ENCODE assay signal across 8 cellular contexts in genomic region chr10:119305860-119306513, GRCh38.
DNase-seq lines count a peak whose midpoint lies in the region; ATAC-seq and TF ChIP-seq lines count a peak whose summit lies in the region.

No MANE protein-coding gene starts in this region.

- peak overlapping the region; percentile 77 to 84 (median 79) for H3K4me3 Mint-ChIP-seq in immature natural killer cell

- H4K20me1 ChIP-seq in BLaER1 (peaks cover 15% of the 10 kb centered on the region; the same call in 1 of the 2 replicates), SK-N-SH (ENCODE audit: insufficient read depth) (no peaks in the 10 kb centered on the region)

- H3K9me2 ChIP-seq in SK-N-SH = no peaks in the 10 kb centered on the region

- H3K36me3 Mint-ChIP-seq in immature natural killer cell = peaks cover 0 to 4% (median 4%) of the 10 kb centered on the region in 3 donors

- CTCF ChIA-PET in SK-N-SH (lab: Yijun Ruan, JAX) = interaction anchor here (1.0 kb wide), 1 partner anchor 110 kb away, joined by 4 read pairs; no protein-coding TSS in a partner anchor

- peak in 1 of 2 experiments; percentile 86; a peak in 2 of 4 replicates for TF ChIP-seq EP300 in SK-N-SH (IDR thresholded peaks at IDR 0.05; ENCODE audit: borderline replicate concordance in 1 of 2, low read depth in 1 of 2, low read length in 1 of 2)

- ATAC-seq in GM19328 (IDR thresholded peaks at IDR 0.05; ENCODE audit: unreplicated experiment) (peak; percentile 44), HG03457 (IDR thresholded peaks at IDR 0.05; ENCODE audit: unreplicated experiment) (peak; percentile 46)

- DNase-seq in SK-N-SH (no peak), immature natural killer cell (peak; percentile 88 to 93 (median 91)), islet precursor cell (no peak)
- DNase-seq in activated naive CD4-positive, alpha-beta T cell treated with anti-CD3 and anti-CD28 coated beads, Interleukin-2, amount 50 U/mL, for 16 hours = peak; percentile 81
- DNase-seq in stimulated activated CD4-positive, alpha-beta T cell treated with anti-CD3 and anti-CD28 coated beads, Interleukin-2, amount 100 ng/mL, for 48 hours = peak; percentile 70 to 77

- peak overlapping the region; percentile 77 for H3K27ac ChIP-seq in BLaER1
- peak overlapping the region; percentile 53 to 78 for H3K27ac ChIP-seq in SK-N-SH (ENCODE audit: low read depth in 2 of 2, low read length in 1 of 2)

- H3K79me2 ChIP-seq in SK-N-SH (ENCODE audit: insufficient read depth) = no peaks in the 10 kb centered on the region

- H3K9ac ChIP-seq in BLaER1 (peak overlapping the region; percentile 60; the same call in 1 of the 2 replicates), SK-N-SH (no peak overlapping the region)

- H3K27me3 ChIP-seq in BLaER1 (peaks cover 21% of the 10 kb centered on the region), SK-N-SH (ENCODE audit: insufficient read depth) (no peaks in the 10 kb centered on the region)

- H3K4me2 ChIP-seq in BLaER1 (peak overlapping the region; percentile 92), SK-N-SH (peak overlapping the region; percentile 43)

- no peak overlapping the region for H2AFZ ChIP-seq in SK-N-SH (ENCODE audit: low read depth)

- peaks cover 19% of the 10 kb centered on the region for H3F3A ChIP-seq in SK-N-SH (replicated peaks; ENCODE audit: insufficient read depth)

- peaks cover 92 to 93% of the 10 kb centered on the region in 2 donors for H3K4me1 Mint-ChIP-seq in immature natural killer cell

- H3K9me3 Mint-ChIP-seq in immature natural killer cell = no peaks in the 10 kb centered on the region

- H3K4me1 ChIP-seq in BLaER1 (peaks cover 81% of the 10 kb centered on the region), SK-N-SH (ENCODE audit: control insufficient read depth in 1 of 2, insufficient read depth in 2 of 2, low read depth in 1 of 2, low read length in 1 of 2) (peaks cover 11 to 39% of the 10 kb centered on the region in 2 experiments; a peak in 2 of 4 replicates)

- peaks cover 18 to 31% (median 19%) of the 10 kb centered on the region in 3 donors for H3K27me3 Mint-ChIP-seq in immature natural killer cell (ENCODE audit: low read depth in 3 of 3)

- TF ChIP-seq CTCF in SK-N-SH (IDR thresholded peaks at IDR 0.05) = no peak

- TF ChIP-seq RAD21 in SK-N-SH (IDR thresholded peaks at IDR 0.05; ENCODE audit: low read length) = no peak

- H3K9me3 ChIP-seq in BLaER1 = no peaks in the 10 kb centered on the region
- H3K9me3 ChIP-seq in SK-N-SH = no peaks in the 10 kb centered on the region

- H3K36me3 ChIP-seq in BLaER1 (no peaks in the 10 kb centered on the region), SK-N-SH (replicated peaks in 1 of 2; ENCODE audit: control insufficient read depth in 1 of 2, insufficient read depth in 2 of 2, low read length in 1 of 2) (no peaks in the 10 kb centered on the region)

- WGBS in SK-N-SH (ENCODE audit: low lambda C conversion rate) = 10% methylated on average over 11 of the region's 11 CpGs

- POLR2A ChIA-PET in SK-N-SH (lab: Yijun Ruan, JAX) = no interaction called here

- H3K27ac Mint-ChIP-seq in immature natural killer cell = peak overlapping the region; percentile 96 to 99 (median 98)

- peak overlapping the region; percentile 39; the same call in 1 of the 2 replicates for H3K4me3 ChIP-seq in BLaER1
- no peak overlapping the region for H3K4me3 ChIP-seq in SK-N-SH (ENCODE audit: low read depth in 2 of 2, low read length in 1 of 2)

TF ChIP-seq in SK-N-SH, 30 proteins besides CTCF, POLR2A, EP300 and RAD21 (continues in another document):
- TF ChIP-seq YY1 (IDR thresholded peaks at IDR 0.05; ENCODE audit: low read depth) = no peak
- TF ChIP-seq FOSL2 (IDR thresholded peaks at IDR 0.05; ENCODE audit: borderline replicate concordance, low read depth) = peak; percentile 97
- TF ChIP-seq REST (IDR thresholded peaks at IDR 0.05; ENCODE audit: low read depth, low read length) = 0 out of 2 replicates have a peak, but pooled peaks have one; percentile 35
- peak; percentile 51 for TF ChIP-seq ELF1 (IDR thresholded peaks at IDR 0.05)
- TF ChIP-seq, protein P1, sequence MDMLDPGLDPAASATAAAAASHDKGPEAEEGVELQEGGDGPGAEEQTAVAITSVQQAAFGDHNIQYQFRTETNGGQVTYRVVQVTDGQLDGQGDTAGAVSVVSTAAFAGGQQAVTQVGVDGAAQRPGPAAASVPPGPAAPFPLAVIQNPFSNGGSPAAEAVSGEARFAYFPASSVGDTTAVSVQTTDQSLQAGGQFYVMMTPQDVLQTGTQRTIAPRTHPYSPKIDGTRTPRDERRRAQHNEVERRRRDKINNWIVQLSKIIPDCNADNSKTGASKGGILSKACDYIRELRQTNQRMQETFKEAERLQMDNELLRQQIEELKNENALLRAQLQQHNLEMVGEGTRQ (IDR thresholded peaks at IDR 0.05; ENCODE audit: borderline replicate concordance, low read depth, low read length) = no peak
- TF ChIP-seq, protein P2, sequence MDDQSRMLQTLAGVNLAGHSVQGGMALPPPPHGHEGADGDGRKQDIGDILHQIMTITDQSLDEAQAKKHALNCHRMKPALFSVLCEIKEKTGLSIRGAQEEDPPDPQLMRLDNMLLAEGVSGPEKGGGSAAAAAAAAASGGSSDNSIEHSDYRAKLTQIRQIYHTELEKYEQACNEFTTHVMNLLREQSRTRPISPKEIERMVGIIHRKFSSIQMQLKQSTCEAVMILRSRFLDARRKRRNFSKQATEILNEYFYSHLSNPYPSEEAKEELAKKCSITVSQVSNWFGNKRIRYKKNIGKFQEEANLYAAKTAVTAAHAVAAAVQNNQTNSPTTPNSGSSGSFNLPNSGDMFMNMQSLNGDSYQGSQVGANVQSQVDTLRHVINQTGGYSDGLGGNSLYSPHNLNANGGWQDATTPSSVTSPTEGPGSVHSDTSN (IDR thresholded peaks at IDR 0.05) = peak; percentile 79
- TF ChIP-seq TCF12 (IDR thresholded peaks at IDR 0.05) = peak; percentile 96
- TF ChIP-seq EZH2phosphoT487 (IDR thresholded peaks at IDR 0.05; ENCODE audit: borderline replicate concordance, low read depth) = no peak
- peak; percentile 95 for TF ChIP-seq JUND (IDR thresholded peaks at IDR 0.05)
- peak; percentile 69; the same call in 1 of the 2 replicates for TF ChIP-seq TEAD4 (IDR thresholded peaks at IDR 0.05; ENCODE audit: borderline replicate concordance, insufficient read depth)
- TF ChIP-seq POLR2AphosphoS5 (IDR thresholded peaks at IDR 0.05; ENCODE audit: low read depth, low read length) = peak; percentile 74; the same call in 1 of the 2 replicates
- peak; percentile 86 for TF ChIP-seq RXRA (IDR thresholded peaks at IDR 0.05; ENCODE audit: borderline replicate concordance, low read depth)
- peak; percentile 70 for TF ChIP-seq MAX (IDR thresholded peaks at IDR 0.05; ENCODE audit: low read depth)
- TF ChIP-seq MXI1 (IDR thresholded peaks at IDR 0.05; ENCODE audit: low read depth, low read length) = no peak
- TF ChIP-seq ZBTB33 (IDR thresholded peaks at IDR 0.05; ENCODE audit: borderline replicate concordance, low read depth) = peak; percentile 68
- TF ChIP-seq GABPA (IDR thresholded peaks at IDR 0.05; ENCODE audit: low read depth) = peak; percentile 44; the same call in 1 of the 2 replicates
- 0 out of 2 replicates have a peak, but pooled peaks have one; percentile 39 for TF ChIP-seq NRF1 (IDR thresholded peaks at IDR 0.05; ENCODE audit: low read depth, low read length)

Comparison
In these comparisons a context has a peak if more than half of its experiments do, and no peak if none do; other contexts are left out.
1. DNase-seq: peak in activated naive CD4-positive, alpha-beta T cell treated with anti-CD3 and anti-CD28 coated beads, Interleukin-2, amount 50 U/mL, for 16 hours (single experiment), immature natural killer cell (3 of 3) and stimulated activated CD4-positive, alpha-beta T cell treated with anti-CD3 and anti-CD28 coated beads, Interleukin-2, amount 100 ng/mL, for 48 hours (2 of 2); none in SK-N-SH (single experiment) and islet precursor cell (single experiment).